ENCODE assay signal across 1 cellular context in the genomic region with DNA sequence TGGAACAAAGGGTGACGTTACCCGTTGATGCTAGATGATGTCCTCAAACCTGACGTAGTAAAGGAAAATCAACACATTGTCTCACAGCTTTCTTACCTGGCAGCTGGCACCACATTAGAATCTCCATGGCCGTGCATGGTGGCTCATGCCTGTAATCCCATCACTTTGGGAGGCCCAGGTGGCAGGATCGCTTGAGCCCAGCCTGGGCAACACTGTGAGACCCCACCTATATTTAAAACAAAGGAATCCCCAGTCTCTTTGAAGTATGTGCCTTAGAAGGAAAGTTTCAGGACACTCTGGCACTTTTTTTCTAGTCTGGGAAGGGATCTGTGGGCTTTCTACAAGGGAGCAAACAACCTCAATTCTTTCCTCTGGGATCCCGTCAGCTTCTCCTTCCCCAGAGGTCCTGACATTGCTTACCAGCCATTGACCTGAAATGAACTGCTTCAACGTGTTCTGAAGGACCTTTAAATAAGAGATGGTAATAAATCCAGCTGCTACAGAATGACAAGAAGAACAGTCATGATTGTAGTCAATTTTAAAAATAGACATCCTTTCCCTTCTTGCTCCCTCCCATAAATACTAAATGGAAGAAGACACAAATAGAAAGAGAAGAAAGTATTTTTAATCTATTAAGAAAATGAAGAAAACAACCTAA.
TF ChIP-seq lines count a peak whose summit lies in the region.

No MANE protein-coding gene starts in this region.

TF ChIP-seq in GM23338, 12 proteins besides CTCF, POLR2A, EP300 and RAD21 (continued from another document):
- TF ChIP-seq REST (IDR thresholded peaks at IDR 0.05; ENCODE audit: unreplicated experiment) (no peak), ZNF114 (CRISPR knock-in tag; IDR thresholded peaks at IDR 0.05) (no peak), ZNF462 (CRISPR knock-in tag; IDR thresholded peaks at IDR 0.05) (no peak), STAT1 (IDR thresholded peaks at IDR 0.05; ENCODE audit: unreplicated experiment) (no peak), EZH2 (IDR thresholded peaks at IDR 0.05; ENCODE audit: low read depth, unreplicated experiment) (no peak), ZNF331 (CRISPR knock-in tag; IDR thresholded peaks at IDR 0.05; ENCODE audit: low read depth) (no peak), NANOG (IDR thresholded peaks at IDR 0.05; ENCODE audit: borderline replicate concordance) (no peak), EZH2phosphoT487 (IDR thresholded peaks at IDR 0.05; ENCODE audit: unreplicated experiment) (no peak), CREB1 (CRISPR knock-in tag; IDR thresholded peaks at IDR 0.05; ENCODE audit: low read depth) (no peak), JUNB (IDR thresholded peaks at IDR 0.05; ENCODE audit: unreplicated experiment) (no peak), ETS1 (IDR thresholded peaks at IDR 0.05) (no peak)
